11 cellular contexts compared by ENCODE assay signal in the genomic region with DNA sequence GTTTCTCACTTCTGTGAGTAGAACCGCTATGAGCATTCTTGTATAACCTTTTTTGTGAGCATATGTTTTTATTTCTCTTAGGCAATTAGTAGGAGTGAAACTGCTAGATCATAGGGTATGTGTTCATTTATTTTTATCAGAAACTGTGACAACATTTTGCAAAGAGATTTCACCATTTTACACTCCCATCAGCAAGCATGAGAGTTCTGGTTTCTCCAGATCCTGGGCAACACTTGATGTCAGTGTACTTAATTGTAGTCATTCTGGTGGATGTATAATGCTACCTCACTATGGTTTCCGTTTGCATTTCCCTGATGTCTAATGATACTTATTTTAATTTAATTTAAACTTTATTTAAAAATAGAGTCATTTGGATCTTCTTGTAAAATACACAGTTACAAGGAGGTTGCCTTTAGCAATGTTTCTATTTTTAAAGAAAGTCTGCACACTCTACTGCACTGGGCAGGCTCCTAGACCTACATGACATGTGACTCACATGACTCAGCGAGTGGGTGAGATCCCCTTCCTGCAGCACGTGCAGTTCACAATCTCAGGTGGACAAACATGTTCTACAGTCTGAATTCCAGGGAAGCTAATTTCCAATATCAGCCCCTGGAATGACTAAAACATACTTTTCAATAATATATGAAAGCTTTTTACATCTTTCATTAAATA.
DNase-seq lines count a peak whose midpoint lies in the region; ATAC-seq and TF ChIP-seq lines count a peak whose summit lies in the region.
"Had no signal": no experiment of that assay in that cellular context is flagged by ENCODE, and none has a peak within 500 bp of the region (broad histone marks: within the 10 kb centered on the region; RNA-seq: fewer than 3 reads in every experiment).

No MANE protein-coding gene starts in this region.

- H4K5ac ChIP-seq in IMR-90 (ENCODE audit: low read depth, low read length), result no peak overlapping the region

- 100% methylated on average over 1 of the region's 4 CpGs; no CpG with 5 or more reads in 1 of the 2 experiments for WGBS in IMR-90 (ENCODE audit: extremely low coverage in 2 of 2, insufficient read length in 1 of 2), 2 experiments

- no peaks in the 10 kb centered on the region for H3K9me3 ChIP-seq in IMR-90 (ENCODE audit: control insufficient read depth, insufficient read depth, low read length)
- no peaks in the 10 kb centered on the region for H3K9me3 ChIP-seq in naive thymus-derived CD4-positive, alpha-beta T cell (ENCODE audit: control insufficient read depth in 2 of 3, low read length in 3 of 3)

- H3K23ac ChIP-seq in IMR-90 (ENCODE audit: low read depth, low read length), result no peak overlapping the region

- DNase-seq in DMS153 (lab: John Stamatoyannopoulos, UW) (peak; percentile 18), DMS153 treated with DMSO at 0.1 percent for 48 hours (lab: John Stamatoyannopoulos, UW; ENCODE audit: unreplicated experiment) (no peak), IMR-90 (no peak), inferior parietal cortex (ENCODE audit: extremely low spot score) (no peak), SW 1271 (lab: John Stamatoyannopoulos, UW) (no peak)
- DNase-seq in activated naive CD8-positive, alpha-beta T cell treated with anti-CD3 and anti-CD28 coated beads, Interleukin-2, amount 50 U/mL, for 24 hours, result no peak
- DNase-seq in naive thymus-derived CD4-positive, alpha-beta T cell, result no peak
- DNase-seq in activated naive CD4-positive, alpha-beta T cell (lab: John Stamatoyannopoulos, UW), result no peak
- DNase-seq: activated T-cell treated with anti-CD3 and anti-CD28 coated beads, Interleukin-2, amount 50 U/mL, for 1 hour; H7 had no signal

- H3K4me3 ChIP-seq in IMR-90 (ENCODE audit: insufficient read depth, low read depth, low read length), result no peak overlapping the region
- no peak overlapping the region for H3K4me3 ChIP-seq in naive thymus-derived CD4-positive, alpha-beta T cell (ENCODE audit: low read length)

- peaks cover 12% of the 10 kb centered on the region for H3K9me3 Mint-ChIP-seq in activated naive CD8-positive, alpha-beta T cell treated with anti-CD3 and anti-CD28 coated beads, Interleukin-2, amount 50 U/mL, for 24 hours
- H3K9me3 Mint-ChIP-seq in naive thymus-derived CD4-positive, alpha-beta T cell, result peaks cover 0 to 10% (median 2%) of the 10 kb centered on the region in 11 donors

- H3K27ac Mint-ChIP-seq in activated naive CD8-positive, alpha-beta T cell treated with anti-CD3 and anti-CD28 coated beads, Interleukin-2, amount 50 U/mL, for 24 hours, result no peak overlapping the region
- H3K27ac Mint-ChIP-seq in naive thymus-derived CD4-positive, alpha-beta T cell, result no peak overlapping the region

- peaks cover 11% of the 10 kb centered on the region for H3K27me3 Mint-ChIP-seq in activated naive CD8-positive, alpha-beta T cell treated with anti-CD3 and anti-CD28 coated beads, Interleukin-2, amount 50 U/mL, for 24 hours
- H3K27me3 Mint-ChIP-seq in naive thymus-derived CD4-positive, alpha-beta T cell, result peaks cover 9 to 64% (median 14%) of the 10 kb centered on the region in 5 donors

- H3K14ac ChIP-seq in IMR-90 (replicated peaks; ENCODE audit: low read depth, low read length), result no peak overlapping the region

- H3K56ac ChIP-seq in IMR-90 (ENCODE audit: extremely low read depth, insufficient read depth, low read length), result no peak overlapping the region

- no peak overlapping the region for H3K27ac ChIP-seq in IMR-90 (ENCODE audit: insufficient read depth, low read length)
- H3K27ac ChIP-seq in naive thymus-derived CD4-positive, alpha-beta T cell (ENCODE audit: low read depth, low read length), result no peak overlapping the region
- H3K27ac ChIP-seq: 22Rv1 had no signal

- no peak overlapping the region for H2BK20ac ChIP-seq in IMR-90 (ENCODE audit: low read depth, low read length)

- CTCF ChIA-PET in IMR-90 (lab: Yijun Ruan, JAX), result no interaction called here
- CTCF ChIA-PET in naive thymus-derived CD4-positive, alpha-beta T cell (lab: Charles Lee), result no interaction called here

- peaks cover 18% of the 10 kb centered on the region for H3K4me1 Mint-ChIP-seq in activated naive CD8-positive, alpha-beta T cell treated with anti-CD3 and anti-CD28 coated beads, Interleukin-2, amount 50 U/mL, for 24 hours
- peaks cover 7 to 23% (median 17%) of the 10 kb centered on the region in 7 donors for H3K4me1 Mint-ChIP-seq in naive thymus-derived CD4-positive, alpha-beta T cell

- H4K91ac ChIP-seq in IMR-90 (ENCODE audit: insufficient read depth, low read depth, low read length), result no peak overlapping the region

- in situ Hi-C loops in IMR-90 (cut with MboI; ENCODE audit: low sequenced_read_pairs), result no loop called here

- no peak overlapping the region for H3K4me2 ChIP-seq in IMR-90 (ENCODE audit: low read depth, low read length)

- H2BK5ac ChIP-seq in IMR-90 (ENCODE audit: low read depth, low read length, poor library complexity, severe bottlenecking), result no peak overlapping the region

- H3K79me1 ChIP-seq in IMR-90 (ENCODE audit: low read depth in 1 of 2, low read length in 2 of 2), result no peaks in the 10 kb centered on the region

- dilution Hi-C loops in IMR-90 (cut with HindIII; ENCODE audit: low sequenced_read_pairs, unreplicated experiment), result no loop called here

- H3K4me3 Mint-ChIP-seq in activated naive CD8-positive, alpha-beta T cell treated with anti-CD3 and anti-CD28 coated beads, Interleukin-2, amount 50 U/mL, for 24 hours, result no peak overlapping the region
- H3K4me3 Mint-ChIP-seq in naive thymus-derived CD4-positive, alpha-beta T cell, result peak overlapping the region in 8 of 10 donors; percentile 20 to 71 (median 61)

- H3K36me3 Mint-ChIP-seq in activated naive CD8-positive, alpha-beta T cell treated with anti-CD3 and anti-CD28 coated beads, Interleukin-2, amount 50 U/mL, for 24 hours (ENCODE audit: low read depth), result no peaks in the 10 kb centered on the region
- H3K36me3 Mint-ChIP-seq in naive thymus-derived CD4-positive, alpha-beta T cell, result peaks cover 0 to 3% (median 0%) of the 10 kb centered on the region in 5 donors

- H3K9me1 ChIP-seq in IMR-90 (ENCODE audit: insufficient read depth, low read length), result no peaks in the 10 kb centered on the region

- POLR2A ChIA-PET in IMR-90 (lab: Charles Lee; ENCODE audit: unreplicated experiment), result no interaction called here
- POLR2A ChIA-PET in naive thymus-derived CD4-positive, alpha-beta T cell (lab: Charles Lee), result no interaction called here

- no peak overlapping the region for H2BK120ac ChIP-seq in IMR-90 (ENCODE audit: low read depth, low read length)

- intact Hi-C loops in IMR-90 (cut with micrococcal nuclease), result no loop called here
- intact Hi-C loops in naive thymus-derived CD4-positive, alpha-beta T cell (cut with micrococcal nuclease), result no loop called here

- H2BK15ac ChIP-seq in IMR-90 (ENCODE audit: low read depth, low read length), result no peak overlapping the region

- H3K4me1 ChIP-seq in IMR-90 (ENCODE audit: control insufficient read depth, insufficient read depth, low read length), result no peaks in the 10 kb centered on the region
- H3K4me1 ChIP-seq in naive thymus-derived CD4-positive, alpha-beta T cell (ENCODE audit: control insufficient read depth in 2 of 2, insufficient read depth in 2 of 2, low read length in 2 of 2), result peaks cover 8 to 16% of the 10 kb centered on the region in 2 donors

- no peak overlapping the region for H2AK5ac ChIP-seq in IMR-90 (ENCODE audit: low read depth, low read length)

- H3K36me3 ChIP-seq in IMR-90 (ENCODE audit: control insufficient read depth, insufficient read depth, low read length), result no peaks in the 10 kb centered on the region
- no peaks in the 10 kb centered on the region for H3K36me3 ChIP-seq in naive thymus-derived CD4-positive, alpha-beta T cell (ENCODE audit: control insufficient read depth in 2 of 3, insufficient read depth in 3 of 3, low read length in 3 of 3)

- no peak for TF ChIP-seq POLR2A in IMR-90 (IDR thresholded peaks at IDR 0.05; ENCODE audit: low read depth, low read length)

- no peak for TF ChIP-seq RAD21 in IMR-90 (IDR thresholded peaks at IDR 0.05; ENCODE audit: low read length)

- no peak overlapping the region for H3K4ac ChIP-seq in IMR-90 (ENCODE audit: low read depth, low read length)

- no peak overlapping the region for H4K8ac ChIP-seq in IMR-90 (ENCODE audit: low read depth in 2 of 2, low read length in 2 of 2)

- no TSS peak for BruUV-seq in IMR-90 (replicated peaks; lab: Mats Ljungman, UMichigan)

- no peak overlapping the region for H3K9ac ChIP-seq in IMR-90 (ENCODE audit: low read depth, low read length)

- no peak for ATAC-seq in IMR-90 (ENCODE audit: low read depth)
- peak; percentile 54 for ATAC-seq in activated naive CD8-positive, alpha-beta T cell treated with anti-CD3 and anti-CD28 coated beads, Interleukin-2, amount 50 U/mL, for 24 hours
- ATAC-seq in naive thymus-derived CD4-positive, alpha-beta T cell, result peak; percentile 71

- no peak overlapping the region for H2AK9ac ChIP-seq in IMR-90 (replicated peaks; ENCODE audit: low read depth, low read length, poor library complexity)

- no peak overlapping the region for H2AFZ ChIP-seq in IMR-90 (replicated peaks; ENCODE audit: low read length, poor library complexity)

- H4K20me1 ChIP-seq in IMR-90 (ENCODE audit: insufficient read depth, low read length), result no peaks in the 10 kb centered on the region

- no peak overlapping the region for H3K18ac ChIP-seq in IMR-90 (ENCODE audit: low read depth, low read length)

- TF ChIP-seq CTCF in IMR-90 (conservative IDR thresholded peaks at IDR 0.05; ENCODE audit: low read depth, low read length), result no peak

- peaks cover 17% of the 10 kb centered on the region for H3K27me3 ChIP-seq in IMR-90 (ENCODE audit: control insufficient read depth, insufficient read depth, low read length)
- H3K27me3 ChIP-seq in naive thymus-derived CD4-positive, alpha-beta T cell (ENCODE audit: control insufficient read depth in 2 of 2, insufficient read depth in 2 of 2, low read length in 2 of 2), result no peaks in the 10 kb centered on the region

TF ChIP-seq in IMR-90, 13 proteins besides CTCF, POLR2A, EP300 and RAD21:
- no peak for TF ChIP-seq RFX5 (IDR thresholded peaks at IDR 0.05; ENCODE audit: low read depth, low read length)
- TF ChIP-seq BHLHE40 (IDR thresholded peaks at IDR 0.05; ENCODE audit: low read depth, low read length), result 0 out of 2 replicates have a peak, but pooled peaks have one; percentile 37
